ENCODE assay signal across 22 cellular contexts in the genomic region with DNA sequence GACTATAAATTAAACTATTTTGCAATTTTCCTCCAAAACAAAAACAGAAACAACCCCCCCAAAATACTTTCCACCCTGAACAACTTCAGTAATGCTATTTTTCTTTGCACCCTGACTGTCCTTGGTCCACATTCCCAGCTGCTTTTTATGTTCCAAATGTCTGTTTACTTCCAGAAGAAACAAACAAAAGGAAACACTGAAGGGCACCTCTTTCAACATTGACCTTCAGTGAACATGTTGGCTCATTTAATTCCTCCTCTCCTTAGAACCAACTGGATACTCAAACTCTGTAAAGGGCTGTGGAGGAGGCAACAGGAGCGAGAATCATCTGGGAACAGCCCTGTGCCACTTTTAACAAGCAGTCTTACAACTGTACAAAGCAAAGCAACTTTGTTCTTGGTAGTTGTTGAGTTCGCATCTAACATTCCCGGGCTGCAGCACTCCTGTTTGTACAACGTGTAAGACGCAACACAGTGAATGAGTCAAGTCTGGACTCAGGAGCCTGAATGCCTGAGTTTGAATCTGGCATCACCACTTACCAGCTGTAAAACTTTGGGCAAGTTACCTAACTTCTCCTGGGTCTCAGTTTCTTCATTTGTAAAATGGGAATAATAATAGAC.
DNase-seq lines count a peak whose midpoint lies in the region; ATAC-seq and TF ChIP-seq lines count a peak whose summit lies in the region.
"Had no signal": no experiment of that assay in that cellular context is flagged by ENCODE, and none has a peak within 500 bp of the region (broad histone marks: within the 10 kb centered on the region; RNA-seq: fewer than 3 reads in every experiment).

No MANE protein-coding gene starts in this region.

- 14 to 16% methylated on average over 5 of the region's 5 CpGs for WGBS in body of pancreas, 2 donors

- DNase-seq in GM23338 (ENCODE audit: low spot score) (no peak), body of pancreas (peak; percentile 31 to 59 (median 49)), left lung (no peak), progenitor cell of endocrine pancreas (ENCODE audit: low spot score, unreplicated experiment) (no peak), T-helper 17 cell (no peak)
- DNase-seq in effector memory CD8-positive, alpha-beta T cell, result no peak
- DNase-seq: activated CD4-positive, alpha-beta T cell treated with anti-CD3 and anti-CD28 coated beads, Interleukin-2, amount 10 ng/mL, durations not matched to agents 24 days and 14 days; activated naive CD4-positive, alpha-beta T cell; activated T-cell treated with anti-CD3 and anti-CD28 coated beads, Interleukin-2, amount 50 U/mL, for 4 hours; effector memory CD4-positive, alpha-beta T cell; midbrain; natural killer cell; NCI-H526; Peyer's patch; SHP77 treated with DMSO at 0.1 percent for 48 hours; WERI-Rb-1 had no signal

- H3K4me3 ChIP-seq in GM23338, result no peak overlapping the region
- no peak overlapping the region for H3K4me3 ChIP-seq in body of pancreas
- H3K4me3 ChIP-seq in left lung, result no peak overlapping the region
- H3K4me3 ChIP-seq: BLaER1, coronary artery, Peyer's patch had no signal

- no peaks in the 10 kb centered on the region; the same call in 1 of the 2 replicates for H3K9me2 ChIP-seq in GM23338 (ENCODE audit: insufficient read depth)

- H3K36me3 ChIP-seq in GM23338 (ENCODE audit: insufficient read depth) (no peaks in the 10 kb centered on the region), body of pancreas (replicated peaks in 1 of 2; ENCODE audit: insufficient read depth in 1 of 2, low read depth in 2 of 2) (no peaks in the 10 kb centered on the region), left lung (no peaks in the 10 kb centered on the region)
- H3K36me3 ChIP-seq: BLaER1, Peyer's patch, WERI-Rb-1 had no signal

- H3K4me3 Mint-ChIP-seq in GM23338 (no peak overlapping the region), progenitor cell of endocrine pancreas (ENCODE audit: low read depth) (no peak overlapping the region), T-helper 17 cell (no peak overlapping the region)
- H3K4me3 Mint-ChIP-seq in effector memory CD8-positive, alpha-beta T cell, result no peak overlapping the region
- H3K4me3 Mint-ChIP-seq: activated CD4-positive, alpha-beta T cell treated with anti-CD3 and anti-CD28 coated beads, Interleukin-2, amount 10 ng/mL, durations not matched to agents 24 days and 14 days; activated T-cell treated with anti-CD3 and anti-CD28 coated beads, Interleukin-2, amount 50 U/mL, for 4 hours; natural killer cell; type B pancreatic cell had no signal

- peak overlapping the region; percentile 59; the same call in 1 of the 2 replicates for H2AFZ ChIP-seq in GM23338

- TF ChIP-seq CTCF in GM23338 (conservative IDR thresholded peaks at IDR 0.05; ENCODE audit: low read depth in 2 of 2) (no peak), body of pancreas (IDR thresholded peaks at IDR 0.05) (no peak), left lung (IDR thresholded peaks at IDR 0.05) (no peak), progenitor cell of endocrine pancreas (IDR thresholded peaks at IDR 0.05; ENCODE audit: unreplicated experiment) (no peak)

- intact Hi-C loops in body of pancreas (cut with DNase I) (no loop called here), left lung (cut with DNase I) (no loop called here)

- ATAC-seq in GM23338, result no peak
- ATAC-seq in body of pancreas, result peak; percentile 71
- peak; percentile 16 for ATAC-seq in left lung
- ATAC-seq in effector memory CD8-positive, alpha-beta T cell (replicated peaks), result no peak
- no peak for ATAC-seq in GM19397 (IDR thresholded peaks at IDR 0.05; ENCODE audit: unreplicated experiment)
- no peak for ATAC-seq in T-helper 17 cell
- no peak for ATAC-seq in GM18511 (IDR thresholded peaks at IDR 0.05; ENCODE audit: unreplicated experiment)
- ATAC-seq: activated T-cell treated with anti-CD3 and anti-CD28 coated beads, Interleukin-2, amount 50 U/mL, for 4 hours; esophagus mucosa; natural killer cell had no signal

- H3K4me1 Mint-ChIP-seq in GM23338 (no peaks in the 10 kb centered on the region), progenitor cell of endocrine pancreas (ENCODE audit: low read depth) (peaks cover 40% of the 10 kb centered on the region), T-helper 17 cell (no peaks in the 10 kb centered on the region)
- no peaks in the 10 kb centered on the region for H3K4me1 Mint-ChIP-seq in effector memory CD8-positive, alpha-beta T cell (ENCODE audit: low read depth in 2 of 2)
- H3K4me1 Mint-ChIP-seq: activated CD4-positive, alpha-beta T cell treated with anti-CD3 and anti-CD28 coated beads, Interleukin-2, amount 10 ng/mL, durations not matched to agents 24 days and 14 days; natural killer cell had no signal

- no peak overlapping the region for H3K4me2 ChIP-seq in GM23338
- H3K4me2 ChIP-seq: BLaER1 had no signal

- H3K79me2 ChIP-seq in GM23338 (replicated peaks; ENCODE audit: insufficient read depth), result no peaks in the 10 kb centered on the region

- H3K36me3 Mint-ChIP-seq in GM23338 (ENCODE audit: low read depth) (peaks cover 3% of the 10 kb centered on the region; the same call in 2 of the 3 replicates), progenitor cell of endocrine pancreas (ENCODE audit: insufficient read depth) (no peaks in the 10 kb centered on the region), T-helper 17 cell (ENCODE audit: low read depth) (no peaks in the 10 kb centered on the region)
- H3K36me3 Mint-ChIP-seq in effector memory CD8-positive, alpha-beta T cell (ENCODE audit: insufficient read depth), result no peaks in the 10 kb centered on the region
- H3K36me3 Mint-ChIP-seq: natural killer cell, type B pancreatic cell had no signal

- no peak for TF ChIP-seq POLR2A in body of pancreas (IDR thresholded peaks at IDR 0.05)

- H3K4me1 ChIP-seq in GM23338 (ENCODE audit: insufficient read depth) (no peaks in the 10 kb centered on the region; the same call in 1 of the 2 replicates), body of pancreas (peaks cover 39% of the 10 kb centered on the region), left lung (no peaks in the 10 kb centered on the region)
- H3K4me1 ChIP-seq: BLaER1 had no signal

- H3K27me3 ChIP-seq in GM23338 (ENCODE audit: insufficient read depth), result no peaks in the 10 kb centered on the region
- H3K27me3 ChIP-seq in body of pancreas, result no peaks in the 10 kb centered on the region
- H3K27me3 ChIP-seq in left lung, result no peaks in the 10 kb centered on the region
- H3K27me3 ChIP-seq: BLaER1, Peyer's patch had no signal

- no peaks in the 10 kb centered on the region for H3K27me3 Mint-ChIP-seq in GM23338 (ENCODE audit: insufficient read depth, low read depth, poor library complexity)
- no peaks in the 10 kb centered on the region for H3K27me3 Mint-ChIP-seq in progenitor cell of endocrine pancreas
- peaks cover 11 to 23% of the 10 kb centered on the region in 2 donors for H3K27me3 Mint-ChIP-seq in effector memory CD8-positive, alpha-beta T cell
- H3K27me3 Mint-ChIP-seq in T-helper 17 cell, result peaks cover 5% of the 10 kb centered on the region
- H3K27me3 Mint-ChIP-seq: activated CD4-positive, alpha-beta T cell treated with anti-CD3 and anti-CD28 coated beads, Interleukin-2, amount 10 ng/mL, durations not matched to agents 24 days and 14 days; type B pancreatic cell had no signal

- H3K27ac Mint-ChIP-seq in GM23338 (no peak overlapping the region; the same call in 1 of the 2 replicates), progenitor cell of endocrine pancreas (peak overlapping the region; percentile 73), T-helper 17 cell (no peak overlapping the region)
- H3K27ac Mint-ChIP-seq in effector memory CD8-positive, alpha-beta T cell, result no peak overlapping the region
- H3K27ac Mint-ChIP-seq: activated CD4-positive, alpha-beta T cell treated with anti-CD3 and anti-CD28 coated beads, Interleukin-2, amount 10 ng/mL, durations not matched to agents 24 days and 14 days; natural killer cell; type B pancreatic cell had no signal

- no peaks in the 10 kb centered on the region for H3F3A ChIP-seq in GM23338 (replicated peaks; ENCODE audit: low read depth)

- H3K27ac ChIP-seq in GM23338 (ENCODE audit: low read depth), result no peak overlapping the region
- peak overlapping the region; percentile 18 to 67 (median 54) for H3K27ac ChIP-seq in body of pancreas
- H3K27ac ChIP-seq in left lung, result no peak overlapping the region
- H3K27ac ChIP-seq: BLaER1, coronary artery, WERI-Rb-1 had no signal

- H3K9me3 ChIP-seq in body of pancreas (no peaks in the 10 kb centered on the region), left lung (peaks cover 0 to 9% of the 10 kb centered on the region in 2 donors), T-helper 17 cell (ENCODE audit: control insufficient read depth, low read length, poor library complexity, severe bottlenecking) (no peaks in the 10 kb centered on the region)
- H3K9me3 ChIP-seq: Peyer's patch had no signal

- no peaks in the 10 kb centered on the region; the same call in 2 of the 3 replicates for H3K9me3 Mint-ChIP-seq in GM23338
- H3K9me3 Mint-ChIP-seq in progenitor cell of endocrine pancreas (ENCODE audit: low read depth), result peaks cover 3% of the 10 kb centered on the region
- no peaks in the 10 kb centered on the region for H3K9me3 Mint-ChIP-seq in effector memory CD8-positive, alpha-beta T cell
- H3K9me3 Mint-ChIP-seq: activated CD4-positive, alpha-beta T cell treated with anti-CD3 and anti-CD28 coated beads, Interleukin-2, amount 10 ng/mL, durations not matched to agents 24 days and 14 days; activated T-cell treated with anti-CD3 and anti-CD28 coated beads, Interleukin-2, amount 50 U/mL, for 4 hours; natural killer cell had no signal

- H4K20me1 ChIP-seq in GM23338 (replicated peaks; ENCODE audit: insufficient read depth), result no peaks in the 10 kb centered on the region
- H4K20me1 ChIP-seq: BLaER1 had no signal

TF ChIP-seq in GM23338, 12 proteins besides CTCF, POLR2A, EP300 and RAD21 (continues in another document):
- TF ChIP-seq EZH2phosphoT487 (IDR thresholded peaks at IDR 0.05; ENCODE audit: unreplicated experiment) (no peak), STAT1 (IDR thresholded peaks at IDR 0.05; ENCODE audit: unreplicated experiment) (no peak), POLR2AphosphoS5 (IDR thresholded peaks at IDR 0.05; ENCODE audit: low read depth) (no peak)
- TF ChIP-seq, protein P1, sequence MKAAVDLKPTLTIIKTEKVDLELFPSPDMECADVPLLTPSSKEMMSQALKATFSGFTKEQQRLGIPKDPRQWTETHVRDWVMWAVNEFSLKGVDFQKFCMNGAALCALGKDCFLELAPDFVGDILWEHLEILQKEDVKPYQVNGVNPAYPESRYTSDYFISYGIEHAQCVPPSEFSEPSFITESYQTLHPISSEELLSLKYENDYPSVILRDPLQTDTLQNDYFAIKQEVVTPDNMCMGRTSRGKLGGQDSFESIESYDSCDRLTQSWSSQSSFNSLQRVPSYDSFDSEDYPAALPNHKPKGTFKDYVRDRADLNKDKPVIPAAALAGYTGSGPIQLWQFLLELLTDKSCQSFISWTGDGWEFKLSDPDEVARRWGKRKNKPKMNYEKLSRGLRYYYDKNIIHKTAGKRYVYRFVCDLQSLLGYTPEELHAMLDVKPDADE (IDR thresholded peaks at IDR 0.05), result no peak

Comparison
In these comparisons a context has a peak if more than half of its experiments do, and no peak if none do; other contexts are left out.
1. ATAC-seq: peak in body of pancreas (single experiment) and left lung (single experiment); none in GM23338 (single experiment), effector memory CD8-positive, alpha-beta T cell (single experiment), GM19397 (single experiment), T-helper 17 cell (single experiment) and GM18511 (single experiment).
2. DNase-seq: peak in body of pancreas (4 of 4); none in GM23338 (single experiment), left lung (0 of 2), progenitor cell of endocrine pancreas (single experiment), effector memory CD8-positive, alpha-beta T cell (0 of 3) and T-helper 17 cell (0 of 3).
3. H3K27ac ChIP-seq: peak in body of pancreas (4 of 4); none in GM23338 (single experiment) and left lung (0 of 2).